ENCODE assay signal across 1 cellular context in the genomic region with DNA sequence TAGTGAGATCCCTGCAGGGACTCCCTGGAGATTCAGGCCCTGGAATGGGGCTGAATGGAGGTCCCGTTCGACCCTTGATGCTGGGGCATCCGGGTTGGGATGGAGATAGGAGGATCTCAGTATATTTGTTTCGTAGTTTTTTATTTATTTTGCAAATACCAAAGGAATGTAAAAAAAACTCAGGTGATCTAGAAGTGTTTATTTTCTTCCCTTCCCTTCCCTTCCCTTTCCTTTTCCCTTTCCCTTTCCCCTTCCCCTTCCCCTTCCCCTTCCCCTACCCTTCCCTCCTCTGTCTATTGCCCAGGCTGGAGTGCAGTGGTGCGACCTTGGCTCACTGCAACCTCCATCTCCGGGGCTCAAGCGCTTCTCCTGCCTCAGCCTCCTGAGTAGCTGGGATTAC.
TF ChIP-seq lines count a peak whose summit lies in the region.

No MANE protein-coding gene starts in this region.

TF ChIP-seq in HEK293, 187 proteins besides CTCF, POLR2A, EP300 and RAD21 (continued from another document):
- TF ChIP-seq, protein P1, sequence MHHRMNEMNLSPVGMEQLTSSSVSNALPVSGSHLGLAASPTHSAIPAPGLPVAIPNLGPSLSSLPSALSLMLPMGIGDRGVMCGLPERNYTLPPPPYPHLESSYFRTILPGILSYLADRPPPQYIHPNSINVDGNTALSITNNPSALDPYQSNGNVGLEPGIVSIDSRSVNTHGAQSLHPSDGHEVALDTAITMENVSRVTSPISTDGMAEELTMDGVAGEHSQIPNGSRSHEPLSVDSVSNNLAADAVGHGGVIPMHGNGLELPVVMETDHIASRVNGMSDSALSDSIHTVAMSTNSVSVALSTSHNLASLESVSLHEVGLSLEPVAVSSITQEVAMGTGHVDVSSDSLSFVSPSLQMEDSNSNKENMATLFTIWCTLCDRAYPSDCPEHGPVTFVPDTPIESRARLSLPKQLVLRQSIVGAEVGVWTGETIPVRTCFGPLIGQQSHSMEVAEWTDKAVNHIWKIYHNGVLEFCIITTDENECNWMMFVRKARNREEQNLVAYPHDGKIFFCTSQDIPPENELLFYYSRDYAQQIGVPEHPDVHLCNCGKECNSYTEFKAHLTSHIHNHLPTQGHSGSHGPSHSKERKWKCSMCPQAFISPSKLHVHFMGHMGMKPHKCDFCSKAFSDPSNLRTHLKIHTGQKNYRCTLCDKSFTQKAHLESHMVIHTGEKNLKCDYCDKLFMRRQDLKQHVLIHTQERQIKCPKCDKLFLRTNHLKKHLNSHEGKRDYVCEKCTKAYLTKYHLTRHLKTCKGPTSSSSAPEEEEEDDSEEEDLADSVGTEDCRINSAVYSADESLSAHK (tag by site-specific recombination; IDR thresholded peaks at IDR 0.05), result 0 out of 2 replicates have a peak, but pooled peaks have one; percentile 3
- TF ChIP-seq, protein P2, sequence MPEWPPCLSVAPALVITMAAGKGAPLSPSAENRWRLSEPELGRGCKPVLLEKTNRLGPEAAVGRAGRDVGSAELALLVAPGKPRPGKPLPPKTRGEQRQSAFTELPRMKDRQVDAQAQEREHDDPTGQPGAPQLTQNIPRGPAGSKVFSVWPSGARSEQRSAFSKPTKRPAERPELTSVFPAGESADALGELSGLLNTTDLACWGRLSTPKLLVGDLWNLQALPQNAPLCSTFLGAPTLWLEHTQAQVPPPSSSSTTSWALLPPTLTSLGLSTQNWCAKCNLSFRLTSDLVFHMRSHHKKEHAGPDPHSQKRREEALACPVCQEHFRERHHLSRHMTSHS (tag by site-specific recombination; IDR thresholded peaks at IDR 0.05), result no peak
- TF ChIP-seq ZNF214 (tag by site-specific recombination; IDR thresholded peaks at IDR 0.05; ENCODE audit: borderline replicate concordance) (no peak), ZNF114 (tag by site-specific recombination; IDR thresholded peaks at IDR 0.05) (no peak)
- TF ChIP-seq, protein P3, sequence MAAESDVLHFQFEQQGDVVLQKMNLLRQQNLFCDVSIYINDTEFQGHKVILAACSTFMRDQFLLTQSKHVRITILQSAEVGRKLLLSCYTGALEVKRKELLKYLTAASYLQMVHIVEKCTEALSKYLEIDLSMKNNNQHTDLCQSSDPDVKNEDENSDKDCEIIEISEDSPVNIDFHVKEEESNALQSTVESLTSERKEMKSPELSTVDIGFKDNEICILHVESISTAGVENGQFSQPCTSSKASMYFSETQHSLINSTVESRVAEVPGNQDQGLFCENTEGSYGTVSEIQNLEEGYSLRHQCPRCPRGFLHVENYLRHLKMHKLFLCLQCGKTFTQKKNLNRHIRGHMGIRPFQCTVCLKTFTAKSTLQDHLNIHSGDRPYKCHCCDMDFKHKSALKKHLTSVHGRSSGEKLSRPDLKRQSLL (tag by site-specific recombination; IDR thresholded peaks at IDR 0.05), result peak; percentile 80; the same call in 1 of the 2 replicates
